22 cellular contexts compared by ENCODE assay signal in genomic region chr7:40780431-40780830, GRCh38.
"Had no signal": no experiment of that assay in that cellular context is flagged by ENCODE, and none has a peak within 500 bp of the region (broad histone marks: within the 10 kb centered on the region; RNA-seq: fewer than 3 reads in every experiment).

No MANE protein-coding gene starts in this region.

- H3K4me1 ChIP-seq: pancreas, right lobe of liver, upper lobe of left lung had no signal

- H3K9me3 ChIP-seq: left lung, pancreas, right lobe of liver, upper lobe of left lung had no signal

- H3K27ac Mint-ChIP-seq: activated CD8-positive, alpha-beta T cell treated with anti-CD3 and anti-CD28 coated beads for 36 hours; activated naive CD8-positive, alpha-beta T cell treated with anti-CD3 and anti-CD28 coated beads, Interleukin-2, amount 50 U/mL, for 24 hours; activated T-helper 2 cell treated with anti-CD3 and anti-CD28 coated beads, Interferon-gamma antibody, Interleukin-2, Interleukin-4, amounts not matched to agents 10 μg/mL and 5 μg/mL and 100 μg/mL, durations not matched to agents 14 hours and 24 hours and 36 hours; memory B cell; naive thymus-derived CD4-positive, alpha-beta T cell had no signal

- H3K36me3 Mint-ChIP-seq: memory B cell; naive thymus-derived CD4-positive, alpha-beta T cell had no signal

- H3K4me3 Mint-ChIP-seq: activated CD8-positive, alpha-beta T cell treated with anti-CD3 and anti-CD28 coated beads for 36 hours; activated naive CD8-positive, alpha-beta T cell treated with anti-CD3 and anti-CD28 coated beads, Interleukin-2, amount 50 U/mL, for 24 hours; central memory CD8-positive, alpha-beta T cell; memory B cell; naive thymus-derived CD4-positive, alpha-beta T cell; stimulated activated naive CD8-positive, alpha-beta T cell treated with anti-CD3 and anti-CD28 coated beads, Interleukin-15, amount 100 ng/mL, for 72 hours had no signal

- H3K9me3 Mint-ChIP-seq: activated CD8-positive, alpha-beta T cell treated with anti-CD3 and anti-CD28 coated beads for 36 hours; activated naive CD8-positive, alpha-beta T cell treated with anti-CD3 and anti-CD28 coated beads, Interleukin-2, amount 50 U/mL, for 24 hours; activated T-helper 2 cell treated with anti-CD3 and anti-CD28 coated beads, Interferon-gamma antibody, Interleukin-2, Interleukin-4, amounts not matched to agents 10 μg/mL and 5 μg/mL and 100 μg/mL, durations not matched to agents 14 hours and 24 hours and 36 hours; memory B cell; naive thymus-derived CD4-positive, alpha-beta T cell; stimulated activated naive CD8-positive, alpha-beta T cell treated with anti-CD3 and anti-CD28 coated beads, Interleukin-15, amount 100 ng/mL, for 72 hours had no signal

- H3K27me3 ChIP-seq: left lung, pancreas, right lobe of liver, upper lobe of left lung had no signal

- H3K4me1 Mint-ChIP-seq: activated naive CD8-positive, alpha-beta T cell treated with anti-CD3 and anti-CD28 coated beads, Interleukin-2, amount 50 U/mL, for 24 hours; central memory CD8-positive, alpha-beta T cell; memory B cell; stimulated activated naive CD8-positive, alpha-beta T cell treated with anti-CD3 and anti-CD28 coated beads, Interleukin-15, amount 100 ng/mL, for 72 hours had no signal

- DNase-seq: activated CD4-positive, alpha-beta T cell treated with anti-CD3 and anti-CD28 coated beads for 48 hours; activated CD4-positive, CD25-positive, alpha-beta regulatory T cell; activated CD8-positive, alpha-beta T cell treated with anti-CD3 and anti-CD28 coated beads for 36 hours; activated naive CD4-positive, alpha-beta T cell treated with Interleukin-2 at 50 U/mL for 16 hours; activated naive CD8-positive, alpha-beta T cell treated with anti-CD3 and anti-CD28 coated beads, Interleukin-2, amount 50 U/mL, for 24 hours; activated T-cell treated with anti-CD3 and anti-CD28 coated beads, Interleukin-2, amount 50 U/mL, for 1 hour; cortex of kidney; glutamatergic neuron; left lung; naive thymus-derived CD4-positive, alpha-beta T cell; pancreas; right lobe of liver; small intestine; stimulated activated CD4-positive, alpha-beta T cell treated with anti-CD3 and anti-CD28 coated beads, Interleukin-15, amount 100 ng/mL, for 24 hours; stimulated activated CD4-positive, alpha-beta T cell treated with anti-CD3 and anti-CD28 coated beads, Interleukin-2, amount 100 ng/mL, for 48 hours; stimulated activated naive CD8-positive, alpha-beta T cell treated with anti-CD3 and anti-CD28 coated beads, Interleukin-15, amount 100 ng/mL, for 72 hours; T-helper 1 cell; T1000; upper lobe of left lung had no signal

- ATAC-seq: activated CD8-positive, alpha-beta T cell treated with anti-CD3 and anti-CD28 coated beads for 36 hours; activated naive CD8-positive, alpha-beta T cell treated with anti-CD3 and anti-CD28 coated beads, Interleukin-2, amount 50 U/mL, for 24 hours; left lung; naive thymus-derived CD4-positive, alpha-beta T cell; pancreas; right lobe of liver; stimulated activated naive CD8-positive, alpha-beta T cell treated with anti-CD3 and anti-CD28 coated beads, Interleukin-15, amount 100 ng/mL, for 72 hours had no signal

- H3K27me3 Mint-ChIP-seq: activated CD8-positive, alpha-beta T cell treated with anti-CD3 and anti-CD28 coated beads for 36 hours; activated naive CD8-positive, alpha-beta T cell treated with anti-CD3 and anti-CD28 coated beads, Interleukin-2, amount 50 U/mL, for 24 hours; central memory CD8-positive, alpha-beta T cell; naive thymus-derived CD4-positive, alpha-beta T cell; stimulated activated naive CD8-positive, alpha-beta T cell treated with anti-CD3 and anti-CD28 coated beads, Interleukin-15, amount 100 ng/mL, for 72 hours had no signal

- H3K4me3 ChIP-seq: left lung, pancreas, right lobe of liver, upper lobe of left lung had no signal

- H3K27ac ChIP-seq: left lung, pancreas, right lobe of liver, upper lobe of left lung had no signal

- H3K36me3 ChIP-seq: left lung, pancreas, right lobe of liver, upper lobe of left lung had no signal
